2 cellular contexts compared by ENCODE assay signal in genomic region chr18:23741967-23742366, GRCh38. TPM values are rescaled to one million over a fixed set of nuclear protein-coding genes. Genes with fewer than 3 reads are reported as not detected.
"Had no signal": no experiment of that assay in that cellular context is flagged by ENCODE, and none has a peak within 500 bp of the region (broad histone marks: within the 10 kb centered on the region; RNA-seq: fewer than 3 reads in every experiment).

No MANE protein-coding gene starts in this region.

RNA-seq across cellular contexts. Expression of gene LAMA3, which starts 52.7 kb away (rescaled TPM):
- total RNA-seq: activated CD4-positive, alpha-beta T cell treated with anti-CD3 and anti-CD28 coated beads, Interleukin-2, amount 10 ng/mL, durations not matched to agents 24 days and 14 days; T-helper 1 cell treated with Interleukin-12 subunit alpha and Interleukin-12 subunit beta and Interleukin-4 antibody, amounts not matched to agents 30 ng/mL and 1 ng/mL, for 36 hours had no signal
